ENCODE assay signal across 1 cellular context in the genomic region with DNA sequence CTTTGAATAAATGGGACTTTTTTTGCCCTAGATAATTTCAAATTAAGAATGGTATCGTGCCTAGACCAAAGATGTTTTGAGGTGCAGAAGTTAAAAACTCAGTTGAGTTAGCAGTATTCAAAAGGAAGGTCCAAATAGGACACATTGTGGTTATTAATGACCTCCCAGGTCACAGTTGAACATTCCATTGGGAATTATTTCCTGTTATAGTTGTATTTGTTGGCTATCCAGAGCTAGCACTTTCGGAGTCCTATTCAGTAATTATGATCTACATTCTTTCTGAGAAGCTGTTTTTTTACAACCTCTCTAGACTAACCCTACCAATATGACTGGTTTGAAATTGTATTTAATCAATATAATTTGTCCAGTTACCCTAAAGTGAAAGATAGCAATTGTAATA.
TF ChIP-seq lines count a peak whose summit lies in the region.

No MANE protein-coding gene starts in this region.

TF ChIP-seq in HepG2, 621 proteins besides CTCF, POLR2A, EP300 and RAD21 (continued from another document):
- TF ChIP-seq, protein P1, sequence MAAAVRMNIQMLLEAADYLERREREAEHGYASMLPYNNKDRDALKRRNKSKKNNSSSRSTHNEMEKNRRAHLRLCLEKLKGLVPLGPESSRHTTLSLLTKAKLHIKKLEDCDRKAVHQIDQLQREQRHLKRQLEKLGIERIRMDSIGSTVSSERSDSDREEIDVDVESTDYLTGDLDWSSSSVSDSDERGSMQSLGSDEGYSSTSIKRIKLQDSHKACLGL (CRISPR knock-in tag; IDR thresholded peaks at IDR 0.05): no peak
- TF ChIP-seq ZNF703 (CRISPR knock-in tag; IDR thresholded peaks at IDR 0.05; ENCODE audit: borderline replicate concordance) (no peak), ARID2 (CRISPR knock-in tag; IDR thresholded peaks at IDR 0.05; ENCODE audit: borderline replicate concordance) (no peak), RCOR2 (CRISPR knock-in tag; IDR thresholded peaks at IDR 0.05) (no peak), MEF2D (CRISPR knock-in tag; IDR thresholded peaks at IDR 0.05) (no peak), HNRNPLL (IDR thresholded peaks at IDR 0.05; ENCODE audit: low read depth, low read length, poor library complexity, severe bottlenecking) (no peak), ZNF607 (CRISPR knock-in tag; IDR thresholded peaks at IDR 0.05; ENCODE audit: borderline replicate concordance) (no peak), ZNF670 (CRISPR knock-in tag; IDR thresholded peaks at IDR 0.05; ENCODE audit: borderline replicate concordance) (no peak), ZNF138 (CRISPR knock-in tag; IDR thresholded peaks at IDR 0.05; ENCODE audit: low read depth) (no peak)
